ENCODE assay signal across 1 cellular context in genomic region chr14:77036484-77037337, GRCh38.
TF ChIP-seq lines count a peak whose summit lies in the region.

No MANE protein-coding gene starts in this region.

TF ChIP-seq in K562, 482 proteins besides CTCF, POLR2A, EP300 and RAD21 (continued from another document):
- 0 out of 2 replicates have a peak, but pooled peaks have one; percentile 21 for TF ChIP-seq MGA (IDR thresholded peaks at IDR 0.05)
- peak; percentile 30; the same call in 1 of the 2 replicates for TF ChIP-seq CEBPG (CRISPR knock-in tag; IDR thresholded peaks at IDR 0.05)
- TF ChIP-seq CEBPG (tag; conservative IDR thresholded peaks at IDR 0.05 in 1 of 2, IDR thresholded peaks at IDR 0.05 in 1 of 2) = peak; percentile 41 to 57; a peak in 3 of 4 replicates
- TF ChIP-seq ZBTB33 (CRISPR knock-in tag; IDR thresholded peaks at IDR 0.05) = 0 out of 2 replicates have a peak, but pooled peaks have one; percentile 13
- TF ChIP-seq ZNF592 (IDR thresholded peaks at IDR 0.05) = 0 out of 2 replicates have a peak, but pooled peaks have one; percentile 16
- TF ChIP-seq PATZ1 (CRISPR knock-in tag; IDR thresholded peaks at IDR 0.05; ENCODE audit: borderline replicate concordance) = no peak
- TF ChIP-seq SMARCE1 (IDR thresholded peaks at IDR 0.05) = no peak
- no peak for TF ChIP-seq ZNF140 (CRISPR knock-in tag; IDR thresholded peaks at IDR 0.05)
- no peak for TF ChIP-seq MAFF (IDR thresholded peaks at IDR 0.05; ENCODE audit: low read length)
- 0 out of 2 replicates have a peak, but pooled peaks have one; percentile 39 for TF ChIP-seq BACH1 (tag; IDR thresholded peaks at IDR 0.05)
- TF ChIP-seq ZNF395 (CRISPR knock-in tag; IDR thresholded peaks at IDR 0.05) = peak; percentile 66; the same call in 1 of the 2 replicates
- TF ChIP-seq ZNF740 (CRISPR knock-in tag; IDR thresholded peaks at IDR 0.05) = no peak
- no peak for TF ChIP-seq ZNF740 (tag; IDR thresholded peaks at IDR 0.05)
- peak; percentile 43; the same call in 1 of the 2 replicates for TF ChIP-seq SMAD4 (CRISPR knock-in tag; conservative IDR thresholded peaks at IDR 0.05)
- peak; percentile 17; the same call in 1 of the 2 replicates for TF ChIP-seq CXXC5 (CRISPR knock-in tag; IDR thresholded peaks at IDR 0.05)
- 0 out of 2 replicates have a peak, but pooled peaks have one; percentile 63 for TF ChIP-seq ZNF584 (CRISPR knock-in tag; IDR thresholded peaks at IDR 0.05; ENCODE audit: low read depth)
- peak; percentile 37; the same call in 1 of the 2 replicates for TF ChIP-seq ZNF589 (CRISPR knock-in tag; IDR thresholded peaks at IDR 0.05; ENCODE audit: low read depth)
- 0 out of 2 replicates have a peak, but pooled peaks have one; percentile 34 for TF ChIP-seq ZNF583 (CRISPR knock-in tag; IDR thresholded peaks at IDR 0.05)
- peak; percentile 77; the same call in 1 of the 2 replicates for TF ChIP-seq ZNF175 (CRISPR knock-in tag; IDR thresholded peaks at IDR 0.05; ENCODE audit: low read depth)
- TF ChIP-seq NR4A1 (CRISPR knock-in tag; IDR thresholded peaks at IDR 0.05) = no peak
- peak; percentile 47; the same call in 1 of the 2 replicates for TF ChIP-seq NR4A1 (tag; IDR thresholded peaks at IDR 0.05)
TF ChIP-seq in K562: peak in this region for 14.
